ENCODE assay signal across 22 cellular contexts in the genomic region with DNA sequence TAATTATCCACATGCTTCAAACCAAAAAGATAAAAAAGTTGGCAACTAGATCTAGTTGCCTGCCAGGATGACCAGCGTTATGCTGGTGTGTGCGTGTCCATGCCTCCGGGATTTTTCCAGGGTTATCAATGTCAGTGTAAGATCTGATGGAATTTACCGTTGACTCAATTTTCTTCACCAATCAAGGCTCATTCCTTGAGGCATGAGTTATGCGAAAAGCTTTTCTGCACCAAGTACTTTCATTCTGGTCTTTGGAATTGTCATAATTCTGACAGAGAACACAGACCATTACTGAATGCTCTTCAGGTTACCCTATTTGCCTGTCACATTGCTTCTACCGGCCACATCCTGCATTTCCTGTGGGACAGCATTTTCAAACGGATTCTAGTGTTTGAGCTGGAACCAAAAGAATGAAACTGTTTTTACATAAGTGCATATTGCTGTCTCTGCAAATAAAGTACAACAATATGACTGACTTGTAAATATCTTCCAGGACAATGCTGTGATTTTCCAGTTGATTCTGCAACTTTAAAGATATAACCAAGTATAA.
DNase-seq lines count a peak whose midpoint lies in the region; ATAC-seq and TF ChIP-seq lines count a peak whose summit lies in the region.
"Had no signal": no experiment of that assay in that cellular context is flagged by ENCODE, and none has a peak within 500 bp of the region (broad histone marks: within the 10 kb centered on the region; RNA-seq: fewer than 3 reads in every experiment).

No MANE protein-coding gene starts in this region.

- H3K27me3 ChIP-seq in CD4-positive, CD25-positive, alpha-beta regulatory T cell (ENCODE audit: control insufficient read depth, insufficient read depth, low read length), result no peaks in the 10 kb centered on the region
- no peaks in the 10 kb centered on the region for H3K27me3 ChIP-seq in smooth muscle cell (ENCODE audit: low read depth)
- H3K27me3 ChIP-seq: body of pancreas, neural progenitor cell, upper lobe of right lung had no signal

- peaks cover 63% of the 10 kb centered on the region for H3K36me3 Mint-ChIP-seq in T-helper 2 cell treated with Interferon-gamma antibody and Interleukin-4, amounts not matched to agents 5 μg/mL and 100 μg/mL, for 36 hours (ENCODE audit: low read depth)
- peaks cover 38% of the 10 kb centered on the region for H3K36me3 Mint-ChIP-seq in CD4-positive, CD25-positive, alpha-beta regulatory T cell

- peaks cover 76% of the 10 kb centered on the region for H3K4me1 Mint-ChIP-seq in T-helper 2 cell treated with Interferon-gamma antibody and Interleukin-4, amounts not matched to agents 5 μg/mL and 100 μg/mL, for 36 hours (ENCODE audit: low read depth)
- peaks cover 39 to 87% (median 59%) of the 10 kb centered on the region in 4 donors for H3K4me1 Mint-ChIP-seq in CD4-positive, CD25-positive, alpha-beta regulatory T cell
- H3K4me1 Mint-ChIP-seq: neural progenitor cell had no signal

- H3K27me3 Mint-ChIP-seq in T-helper 2 cell treated with Interferon-gamma antibody and Interleukin-4, amounts not matched to agents 5 μg/mL and 100 μg/mL, for 36 hours (ENCODE audit: low read depth), result no peaks in the 10 kb centered on the region
- H3K27me3 Mint-ChIP-seq in CD4-positive, CD25-positive, alpha-beta regulatory T cell, result no peaks in the 10 kb centered on the region
- H3K27me3 Mint-ChIP-seq: activated B cell treated with CpG ODN at 0.5 μM for 24 hours had no signal

- peak overlapping the region; percentile 29 for H3K4me3 ChIP-seq in CD4-positive, CD25-positive, alpha-beta regulatory T cell (ENCODE audit: low read depth, low read length)
- H3K4me3 ChIP-seq in smooth muscle cell, result no peak overlapping the region
- H3K4me3 ChIP-seq: body of pancreas, neural progenitor cell, upper lobe of right lung had no signal

- H3K27ac ChIP-seq in CD4-positive, CD25-positive, alpha-beta regulatory T cell (ENCODE audit: insufficient read depth, low read length, poor library complexity, severe bottlenecking), result no peak overlapping the region
- H3K27ac ChIP-seq in VCaP (peak overlapping the region; percentile 83), smooth muscle cell (ENCODE audit: low read depth) (no peak overlapping the region)
- H3K27ac ChIP-seq: body of pancreas, neural progenitor cell, upper lobe of right lung had no signal

- H3K9me3 ChIP-seq in CD4-positive, CD25-positive, alpha-beta regulatory T cell (ENCODE audit: control insufficient read depth in 2 of 2, low read length in 2 of 2), result no peaks in the 10 kb centered on the region
- no peaks in the 10 kb centered on the region for H3K9me3 ChIP-seq in smooth muscle cell (replicated peaks; ENCODE audit: low read depth)
- H3K9me3 ChIP-seq: body of pancreas, upper lobe of right lung had no signal

- peak overlapping the region; percentile 43 for H3K27ac Mint-ChIP-seq in T-helper 2 cell treated with Interferon-gamma antibody and Interleukin-4, amounts not matched to agents 5 μg/mL and 100 μg/mL, for 36 hours
- peak overlapping the region; percentile 89 to 100 (median 95) for H3K27ac Mint-ChIP-seq in CD4-positive, CD25-positive, alpha-beta regulatory T cell
- H3K27ac Mint-ChIP-seq: activated B cell treated with CpG ODN at 0.5 μM for 24 hours had no signal

- ATAC-seq in CD4-positive, CD25-positive, alpha-beta regulatory T cell (ENCODE audit: low read depth in 2 of 2), result no peak
- ATAC-seq: body of pancreas, sciatic nerve, SK-N-SH treated with all-trans-retinoic acid at 6 μM for 48 hours, upper lobe of right lung had no signal

- peaks cover 75% of the 10 kb centered on the region for H3K4me1 ChIP-seq in CD4-positive, CD25-positive, alpha-beta regulatory T cell (ENCODE audit: control insufficient read depth, insufficient read depth, low read length, poor library complexity, severe bottlenecking)
- H3K4me1 ChIP-seq in smooth muscle cell (ENCODE audit: low read depth), result no peaks in the 10 kb centered on the region
- H3K4me1 ChIP-seq: body of pancreas, neural progenitor cell had no signal

- H3K9me3 Mint-ChIP-seq in T-helper 2 cell treated with Interferon-gamma antibody and Interleukin-4, amounts not matched to agents 5 μg/mL and 100 μg/mL, for 36 hours, result no peaks in the 10 kb centered on the region
- peaks cover 0 to 3% (median 0%) of the 10 kb centered on the region in 7 donors for H3K9me3 Mint-ChIP-seq in CD4-positive, CD25-positive, alpha-beta regulatory T cell
- H3K9me3 Mint-ChIP-seq: activated B cell treated with CpG ODN at 0.5 μM for 24 hours had no signal

- H3K79me2 ChIP-seq in smooth muscle cell (ENCODE audit: low read depth), result no peaks in the 10 kb centered on the region

- no peak overlapping the region for H2AFZ ChIP-seq in smooth muscle cell (ENCODE audit: low read depth)
- H2AFZ ChIP-seq: neural progenitor cell had no signal

- TF ChIP-seq CTCF in VCaP (conservative IDR thresholded peaks at IDR 0.05), result no peak
- no peak for TF ChIP-seq CTCF in smooth muscle cell (IDR thresholded peaks at IDR 0.05; ENCODE audit: borderline replicate concordance, insufficient read depth, poor library complexity, severe bottlenecking)

- H3K4me3 Mint-ChIP-seq in T-helper 2 cell treated with Interferon-gamma antibody and Interleukin-4, amounts not matched to agents 5 μg/mL and 100 μg/mL, for 36 hours, result no peak overlapping the region
- H3K4me3 Mint-ChIP-seq in CD4-positive, CD25-positive, alpha-beta regulatory T cell, result no peak overlapping the region
- H3K4me3 Mint-ChIP-seq: activated B cell treated with CpG ODN at 0.5 μM for 24 hours, neural progenitor cell had no signal

- no peak overlapping the region for H3K4me2 ChIP-seq in smooth muscle cell
- H3K4me2 ChIP-seq: neural progenitor cell had no signal

- H3K9ac ChIP-seq in smooth muscle cell (ENCODE audit: low read depth), result no peak overlapping the region
- H3K9ac ChIP-seq: neural progenitor cell had no signal

- H4K20me1 ChIP-seq in smooth muscle cell (ENCODE audit: low read depth), result no peaks in the 10 kb centered on the region

- DNase-seq in T-helper 2 cell treated with Interferon-gamma antibody and Interleukin-4, amounts not matched to agents 5 μg/mL and 100 μg/mL, for 36 hours (ENCODE audit: low spot score), result no peak
- DNase-seq in T-helper 2 cell, result no peak
- DNase-seq in CD4-positive, CD25-positive, alpha-beta regulatory T cell, result no peak
- peak; percentile 13 for DNase-seq in islet precursor cell
- no peak for DNase-seq in activated naive CD4-positive, alpha-beta T cell treated with anti-CD3 and anti-CD28 coated beads, Interleukin-2, amount 50 U/mL, for 16 hours
- no peak for DNase-seq in SIG-M5 (lab: John Stamatoyannopoulos, UW)
- no peak for DNase-seq in smooth muscle cell (lab: John Stamatoyannopoulos, UW; ENCODE audit: unreplicated experiment)
- DNase-seq: activated B cell treated with CpG ODN at 0.5 μM for 24 hours; body of pancreas; erythroblast; H7; head of caudate nucleus; NCI-H1105; NCI-H1930; NCI-H345; NCI-H774; stimulated activated CD4-positive, alpha-beta T cell treated with anti-CD3 and anti-CD28 coated beads, Interleukin-15, amount 100 ng/mL, for 24 hours; upper lobe of right lung had no signal

- WGBS in smooth muscle cell (ENCODE audit: low lambda C conversion rate), result 83% methylated on average over 7 of the region's 7 CpGs

- H3K36me3 ChIP-seq in CD4-positive, CD25-positive, alpha-beta regulatory T cell (ENCODE audit: control insufficient read depth, insufficient read depth, low read length), result peaks cover under 1% of the 10 kb centered on the region
- H3K36me3 ChIP-seq in smooth muscle cell (ENCODE audit: low read depth), result no peaks in the 10 kb centered on the region
- H3K36me3 ChIP-seq: neural progenitor cell had no signal

- H3F3A ChIP-seq in smooth muscle cell (ENCODE audit: low read depth), result no peaks in the 10 kb centered on the region
